Comparison of ENCODE assay signal across 1 cellular context in the genomic region with DNA sequence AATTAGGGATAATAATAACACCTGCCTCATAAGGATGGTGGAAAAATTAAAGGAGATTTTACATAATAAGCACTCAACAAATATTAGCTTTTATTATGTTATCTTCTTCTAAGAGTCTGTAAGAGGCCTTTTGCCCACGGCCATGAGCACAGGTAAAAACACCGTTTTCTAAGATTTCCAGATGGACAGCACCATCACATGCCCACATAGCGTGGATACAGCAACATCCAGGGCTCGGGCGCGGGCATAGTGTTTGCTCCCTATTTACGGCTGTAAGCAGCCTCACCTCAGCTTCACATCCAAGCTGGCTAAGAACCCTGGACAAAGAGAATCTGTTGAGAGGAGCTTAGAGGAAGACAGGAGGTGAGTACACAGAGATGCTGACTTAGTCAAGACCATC.
TF ChIP-seq lines count a peak whose summit lies in the region.

No MANE protein-coding gene starts in this region.

TF ChIP-seq in H1, 55 proteins besides CTCF, POLR2A, EP300 and RAD21:
- no peak for TF ChIP-seq KDM5A (IDR thresholded peaks at IDR 0.05; ENCODE audit: low read length)
- TF ChIP-seq YY1 (IDR thresholded peaks at IDR 0.05; ENCODE audit: low read depth, low read length): no peak
- no peak for TF ChIP-seq POU5F1 (IDR thresholded peaks at IDR 0.05; ENCODE audit: low read depth, low read length)
- no peak for TF ChIP-seq POLR2AphosphoS5 (IDR thresholded peaks at IDR 0.05; ENCODE audit: low read depth, low read length)
- TF ChIP-seq RBBP5 (IDR thresholded peaks at IDR 0.05; ENCODE audit: borderline replicate concordance, low read depth, low read length): no peak
- TF ChIP-seq, protein P1, sequence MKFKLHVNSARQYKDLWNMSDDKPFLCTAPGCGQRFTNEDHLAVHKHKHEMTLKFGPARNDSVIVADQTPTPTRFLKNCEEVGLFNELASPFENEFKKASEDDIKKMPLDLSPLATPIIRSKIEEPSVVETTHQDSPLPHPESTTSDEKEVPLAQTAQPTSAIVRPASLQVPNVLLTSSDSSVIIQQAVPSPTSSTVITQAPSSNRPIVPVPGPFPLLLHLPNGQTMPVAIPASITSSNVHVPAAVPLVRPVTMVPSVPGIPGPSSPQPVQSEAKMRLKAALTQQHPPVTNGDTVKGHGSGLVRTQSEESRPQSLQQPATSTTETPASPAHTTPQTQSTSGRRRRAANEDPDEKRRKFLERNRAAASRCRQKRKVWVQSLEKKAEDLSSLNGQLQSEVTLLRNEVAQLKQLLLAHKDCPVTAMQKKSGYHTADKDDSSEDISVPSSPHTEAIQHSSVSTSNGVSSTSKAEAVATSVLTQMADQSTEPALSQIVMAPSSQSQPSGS (IDR thresholded peaks at IDR 0.05; ENCODE audit: low read length): no peak
- no peak for TF ChIP-seq JUND (IDR thresholded peaks at IDR 0.05; ENCODE audit: low read length)
- no peak for TF ChIP-seq NRF1 (IDR thresholded peaks at IDR 0.05; ENCODE audit: low read depth, low read length)
- no peak for TF ChIP-seq NANOG (IDR thresholded peaks at IDR 0.05; ENCODE audit: insufficient read depth, low read depth, low read length, poor library complexity, severe bottlenecking)
- TF ChIP-seq CHD1 (IDR thresholded peaks at IDR 0.05; ENCODE audit: low read depth, low read length): no peak
- no peak for TF ChIP-seq KDM4A (IDR thresholded peaks at IDR 0.05; ENCODE audit: low read depth, low read length, severe bottlenecking)
- no peak for TF ChIP-seq SIX5 (IDR thresholded peaks at IDR 0.05; ENCODE audit: low read depth, low read length)
- TF ChIP-seq CREB1 (IDR thresholded peaks at IDR 0.05): no peak
- TF ChIP-seq, protein P2, sequence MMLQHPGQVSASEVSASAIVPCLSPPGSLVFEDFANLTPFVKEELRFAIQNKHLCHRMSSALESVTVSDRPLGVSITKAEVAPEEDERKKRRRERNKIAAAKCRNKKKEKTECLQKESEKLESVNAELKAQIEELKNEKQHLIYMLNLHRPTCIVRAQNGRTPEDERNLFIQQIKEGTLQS (IDR thresholded peaks at IDR 0.05; ENCODE audit: insufficient read depth, low read depth, low read length): no peak
- TF ChIP-seq SIRT6 (IDR thresholded peaks at IDR 0.05; ENCODE audit: low read length): no peak
- no peak for TF ChIP-seq TCF12 (IDR thresholded peaks at IDR 0.05; ENCODE audit: low read depth, low read length)
- TF ChIP-seq EGR1 (IDR thresholded peaks at IDR 0.05; ENCODE audit: borderline replicate concordance, low read depth, low read length): no peak
- TF ChIP-seq EZH2 (IDR thresholded peaks at IDR 0.05; ENCODE audit: low read depth, low read length, severe bottlenecking): no peak
- TF ChIP-seq CTBP2 (IDR thresholded peaks at IDR 0.05; ENCODE audit: borderline replicate concordance, insufficient read depth, insufficient read length, low read length): no peak
- TF ChIP-seq TBP (IDR thresholded peaks at IDR 0.05; ENCODE audit: low read depth, low read length): no peak
